Comparison of ENCODE assay signal across 10 cellular contexts in genomic region chr2:121177905-121178304, GRCh38.
"Had no signal": no experiment of that assay in that cellular context is flagged by ENCODE, and none has a peak within 500 bp of the region (broad histone marks: within the 10 kb centered on the region; RNA-seq: fewer than 3 reads in every experiment).

No MANE protein-coding gene starts in this region.

- H3K27ac ChIP-seq: GM23248, HL-60 had no signal

- H3K4me3 ChIP-seq: GM23248, HAP-1 had no signal

- H3K9ac ChIP-seq: GM23248 had no signal

- ATAC-seq: HCT116, HepG2 had no signal

- DNase-seq: GM23248, GOT3, H7, HFFc6, IMR-90, KBM-7 had no signal

- FAIRE-seq: HepG2 had no signal

- H3K36me3 ChIP-seq: HAP-1 had no signal

- H3K9me3 ChIP-seq: HAP-1 had no signal

- H3K4me1 ChIP-seq: HAP-1 had no signal

- H2AFZ ChIP-seq: GM23248 had no signal
